In the genomic region with DNA sequence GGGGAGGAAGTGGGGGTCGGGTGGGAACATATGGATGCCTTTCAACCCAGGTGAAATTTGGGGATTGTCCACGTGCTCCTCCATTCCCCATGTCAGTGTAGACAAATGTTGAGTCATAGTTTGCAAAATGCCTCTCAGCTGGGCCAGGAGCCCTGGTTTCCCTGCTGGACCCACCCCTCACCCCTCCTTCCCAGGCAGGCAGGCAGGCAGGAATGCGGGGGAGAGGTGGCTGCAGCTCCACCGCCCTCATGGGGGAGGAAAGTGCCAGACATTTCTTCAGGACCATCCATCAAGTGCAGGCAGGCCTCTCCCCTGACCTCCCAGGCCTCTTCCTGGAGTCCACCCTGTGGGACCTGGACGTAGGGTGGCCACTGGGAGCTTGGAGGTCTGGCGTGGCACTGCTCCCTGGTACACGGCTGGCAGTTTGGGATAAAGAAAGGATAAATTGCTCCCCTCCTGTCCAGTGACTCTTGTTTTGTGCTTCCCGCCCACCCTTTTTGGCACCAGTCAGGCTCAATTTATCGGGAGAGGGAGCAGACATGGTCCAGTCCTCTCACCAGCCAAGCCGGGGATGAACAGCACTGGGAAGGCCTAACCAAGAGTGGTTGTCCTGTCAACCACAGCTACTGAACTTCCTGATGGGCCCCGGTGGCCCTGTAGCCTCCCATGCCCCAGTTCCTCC, we compare ENCODE assay signal across 1 cellular context.
TF ChIP-seq lines count a peak whose summit lies in the region.

No MANE protein-coding gene starts in this region.

TF ChIP-seq in K562, 482 proteins besides CTCF, POLR2A, EP300 and RAD21 (continued from another document and continues in another):
- TF ChIP-seq TBL1XR1 (IDR thresholded peaks at IDR 0.05; ENCODE audit: low read length in 2 of 2) (peak in 1 of 2 experiments; percentile 67; a peak in 1 of 4 replicates), GTF2F1 (IDR thresholded peaks at IDR 0.05; ENCODE audit: low read depth, low read length) (no peak), JUND (IDR thresholded peaks at IDR 0.05; ENCODE audit: borderline replicate concordance, low read depth, low read length) (peak; percentile 83), JUND (tag; IDR thresholded peaks at IDR 0.05; ENCODE audit: borderline replicate concordance, low read depth, low read length) (peak; percentile 82; the same call in 1 of the 3 replicates), CBX2 (IDR thresholded peaks at IDR 0.05; ENCODE audit: insufficient read depth, low read length, poor library complexity, severe bottlenecking) (no peak), MYC (IDR thresholded peaks at IDR 0.05; ENCODE audit: low read depth, low read length) (peak; percentile 79), MYC (CRISPR knock-in tag; IDR thresholded peaks at IDR 0.05; ENCODE audit: borderline replicate concordance, low read depth) (no peak), ATF7 (IDR thresholded peaks at IDR 0.05) (peak; percentile 49; the same call in 1 of the 2 replicates), BMI1 (IDR thresholded peaks at IDR 0.05; ENCODE audit: low read length) (no peak), DACH1 (IDR thresholded peaks at IDR 0.05; ENCODE audit: partially characterized antibody) (peak; percentile 45), ZNF253 (CRISPR knock-in tag; conservative IDR thresholded peaks at IDR 0.05) (no peak), ZBTB1 (CRISPR knock-in tag; IDR thresholded peaks at IDR 0.05; ENCODE audit: borderline replicate concordance, low read depth) (no peak), HDAC3 (IDR thresholded peaks at IDR 0.05; ENCODE audit: borderline replicate concordance, partially characterized antibody) (peak; percentile 68), U2AF2 (optimal IDR thresholded peaks at IDR 0.05; ENCODE audit: low read depth, low read length) (no peak), CHD4 (IDR thresholded peaks at IDR 0.05; ENCODE audit: insufficient read depth, insufficient replicate concordance, low read depth, low read length, poor library complexity, severe bottlenecking) (peak; percentile 26), NELFE (IDR thresholded peaks at IDR 0.05; ENCODE audit: insufficient read depth, insufficient read length) (no peak), ZNF717 (CRISPR knock-in tag; IDR thresholded peaks at IDR 0.05) (no peak), POLR2B (IDR thresholded peaks at IDR 0.05; ENCODE audit: low read depth, partially characterized antibody) (no peak), ESRRA (IDR thresholded peaks at IDR 0.05; ENCODE audit: borderline replicate concordance, low read depth) (no peak), HDAC6 (IDR thresholded peaks at IDR 0.05; ENCODE audit: low read depth, low read length) (no peak), ETV1 (tag; conservative IDR thresholded peaks at IDR 0.05; ENCODE audit: low read depth) (no peak; the same call in none of the 2 replicates), ZNF778 (CRISPR knock-in tag; IDR thresholded peaks at IDR 0.05) (no peak), ZNF3 (CRISPR knock-in tag; IDR thresholded peaks at IDR 0.05) (no peak), ZSCAN29 (IDR thresholded peaks at IDR 0.05) (no peak), HNRNPK (IDR thresholded peaks at IDR 0.05; ENCODE audit: low read depth, low read length, poor library complexity, severe bottlenecking) (no peak), ASH1L (IDR thresholded peaks at IDR 0.05; ENCODE audit: borderline replicate concordance, low read depth, partially characterized antibody) (no peak), CTBP1 (IDR thresholded peaks at IDR 0.05; ENCODE audit: borderline replicate concordance) (peak; percentile 96), ZNF175 (CRISPR knock-in tag; IDR thresholded peaks at IDR 0.05; ENCODE audit: low read depth) (no peak), THRAP3 (IDR thresholded peaks at IDR 0.05; ENCODE audit: borderline replicate concordance) (no peak), RBM25 (IDR thresholded peaks at IDR 0.05; ENCODE audit: low read depth, low read length, severe bottlenecking) (no peak), ZNF75A (CRISPR knock-in tag; IDR thresholded peaks at IDR 0.05) (no peak), ZNF384 (IDR thresholded peaks at IDR 0.05; ENCODE audit: low read depth, low read length) (no peak), MTF1 (CRISPR knock-in tag; IDR thresholded peaks at IDR 0.05; ENCODE audit: borderline replicate concordance) (no peak), HMGN3 (IDR thresholded peaks at IDR 0.05; ENCODE audit: borderline replicate concordance, extremely low read depth, insufficient read length, low read depth, low read length) (peak; percentile 59), BRF1 (IDR thresholded peaks at IDR 0.05; ENCODE audit: borderline replicate concordance, extremely low read depth, insufficient read length) (no peak), WHSC1 (IDR thresholded peaks at IDR 0.05; ENCODE audit: low read length) (no peak), ZNF584 (CRISPR knock-in tag; IDR thresholded peaks at IDR 0.05; ENCODE audit: low read depth) (peak; percentile 69; the same call in 1 of the 2 replicates), RHOXF2B (CRISPR knock-in tag; conservative IDR thresholded peaks at IDR 0.05) (no peak), NR3C1 (CRISPR knock-in tag; IDR thresholded peaks at IDR 0.05) (no peak), HIVEP1 (CRISPR knock-in tag; IDR thresholded peaks at IDR 0.05) (no peak)
- TF ChIP-seq, protein P1, sequence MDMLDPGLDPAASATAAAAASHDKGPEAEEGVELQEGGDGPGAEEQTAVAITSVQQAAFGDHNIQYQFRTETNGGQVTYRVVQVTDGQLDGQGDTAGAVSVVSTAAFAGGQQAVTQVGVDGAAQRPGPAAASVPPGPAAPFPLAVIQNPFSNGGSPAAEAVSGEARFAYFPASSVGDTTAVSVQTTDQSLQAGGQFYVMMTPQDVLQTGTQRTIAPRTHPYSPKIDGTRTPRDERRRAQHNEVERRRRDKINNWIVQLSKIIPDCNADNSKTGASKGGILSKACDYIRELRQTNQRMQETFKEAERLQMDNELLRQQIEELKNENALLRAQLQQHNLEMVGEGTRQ (CRISPR knock-in tag; IDR thresholded peaks at IDR 0.05) = no peak
- TF ChIP-seq, protein P2, sequence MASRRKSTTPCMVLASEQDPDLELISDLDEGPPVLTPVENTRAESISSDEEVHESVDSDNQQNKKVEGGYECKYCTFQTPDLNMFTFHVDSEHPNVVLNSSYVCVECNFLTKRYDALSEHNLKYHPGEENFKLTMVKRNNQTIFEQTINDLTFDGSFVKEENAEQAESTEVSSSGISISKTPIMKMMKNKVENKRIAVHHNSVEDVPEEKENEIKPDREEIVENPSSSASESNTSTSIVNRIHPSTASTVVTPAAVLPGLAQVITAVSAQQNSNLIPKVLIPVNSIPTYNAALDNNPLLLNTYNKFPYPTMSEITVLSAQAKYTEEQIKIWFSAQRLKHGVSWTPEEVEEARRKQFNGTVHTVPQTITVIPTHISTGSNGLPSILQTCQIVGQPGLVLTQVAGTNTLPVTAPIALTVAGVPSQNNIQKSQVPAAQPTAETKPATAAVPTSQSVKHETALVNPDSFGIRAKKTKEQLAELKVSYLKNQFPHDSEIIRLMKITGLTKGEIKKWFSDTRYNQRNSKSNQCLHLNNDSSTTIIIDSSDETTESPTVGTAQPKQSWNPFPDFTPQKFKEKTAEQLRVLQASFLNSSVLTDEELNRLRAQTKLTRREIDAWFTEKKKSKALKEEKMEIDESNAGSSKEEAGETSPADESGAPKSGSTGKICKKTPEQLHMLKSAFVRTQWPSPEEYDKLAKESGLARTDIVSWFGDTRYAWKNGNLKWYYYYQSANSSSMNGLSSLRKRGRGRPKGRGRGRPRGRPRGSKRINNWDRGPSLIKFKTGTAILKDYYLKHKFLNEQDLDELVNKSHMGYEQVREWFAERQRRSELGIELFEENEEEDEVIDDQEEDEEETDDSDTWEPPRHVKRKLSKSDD (conservative IDR thresholded peaks at IDR 0.05; ENCODE audit: low read length) = no peak
- TF ChIP-seq, protein P3, sequence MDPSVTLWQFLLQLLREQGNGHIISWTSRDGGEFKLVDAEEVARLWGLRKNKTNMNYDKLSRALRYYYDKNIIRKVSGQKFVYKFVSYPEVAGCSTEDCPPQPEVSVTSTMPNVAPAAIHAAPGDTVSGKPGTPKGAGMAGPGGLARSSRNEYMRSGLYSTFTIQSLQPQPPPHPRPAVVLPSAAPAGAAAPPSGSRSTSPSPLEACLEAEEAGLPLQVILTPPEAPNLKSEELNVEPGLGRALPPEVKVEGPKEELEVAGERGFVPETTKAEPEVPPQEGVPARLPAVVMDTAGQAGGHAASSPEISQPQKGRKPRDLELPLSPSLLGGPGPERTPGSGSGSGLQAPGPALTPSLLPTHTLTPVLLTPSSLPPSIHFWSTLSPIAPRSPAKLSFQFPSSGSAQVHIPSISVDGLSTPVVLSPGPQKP (CRISPR knock-in tag; IDR thresholded peaks at IDR 0.05) = no peak
- TF ChIP-seq, protein P4, sequence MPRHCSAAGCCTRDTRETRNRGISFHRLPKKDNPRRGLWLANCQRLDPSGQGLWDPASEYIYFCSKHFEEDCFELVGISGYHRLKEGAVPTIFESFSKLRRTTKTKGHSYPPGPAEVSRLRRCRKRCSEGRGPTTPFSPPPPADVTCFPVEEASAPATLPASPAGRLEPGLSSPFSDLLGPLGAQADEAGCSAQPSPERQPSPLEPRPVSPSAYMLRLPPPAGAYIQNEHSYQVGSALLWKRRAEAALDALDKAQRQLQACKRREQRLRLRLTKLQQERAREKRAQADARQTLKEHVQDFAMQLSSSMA (CRISPR knock-in tag; IDR thresholded peaks at IDR 0.05) = no peak
- TF ChIP-seq, protein P5, sequence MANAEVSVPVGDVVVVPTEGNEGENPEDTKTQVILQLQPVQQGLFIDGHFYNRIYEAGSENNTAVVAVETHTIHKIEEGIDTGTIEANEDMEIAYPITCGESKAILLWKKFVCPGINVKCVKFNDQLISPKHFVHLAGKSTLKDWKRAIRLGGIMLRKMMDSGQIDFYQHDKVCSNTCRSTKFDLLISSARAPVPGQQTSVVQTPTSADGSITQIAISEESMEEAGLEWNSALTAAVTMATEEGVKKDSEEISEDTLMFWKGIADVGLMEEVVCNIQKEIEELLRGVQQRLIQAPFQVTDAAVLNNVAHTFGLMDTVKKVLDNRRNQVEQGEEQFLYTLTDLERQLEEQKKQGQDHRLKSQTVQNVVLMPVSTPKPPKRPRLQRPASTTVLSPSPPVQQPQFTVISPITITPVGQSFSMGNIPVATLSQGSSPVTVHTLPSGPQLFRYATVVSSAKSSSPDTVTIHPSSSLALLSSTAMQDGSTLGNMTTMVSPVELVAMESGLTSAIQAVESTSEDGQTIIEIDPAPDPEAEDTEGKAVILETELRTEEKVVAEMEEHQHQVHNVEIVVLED (CRISPR knock-in tag; IDR thresholded peaks at IDR 0.05) = no peak
- TF ChIP-seq, protein P6, sequence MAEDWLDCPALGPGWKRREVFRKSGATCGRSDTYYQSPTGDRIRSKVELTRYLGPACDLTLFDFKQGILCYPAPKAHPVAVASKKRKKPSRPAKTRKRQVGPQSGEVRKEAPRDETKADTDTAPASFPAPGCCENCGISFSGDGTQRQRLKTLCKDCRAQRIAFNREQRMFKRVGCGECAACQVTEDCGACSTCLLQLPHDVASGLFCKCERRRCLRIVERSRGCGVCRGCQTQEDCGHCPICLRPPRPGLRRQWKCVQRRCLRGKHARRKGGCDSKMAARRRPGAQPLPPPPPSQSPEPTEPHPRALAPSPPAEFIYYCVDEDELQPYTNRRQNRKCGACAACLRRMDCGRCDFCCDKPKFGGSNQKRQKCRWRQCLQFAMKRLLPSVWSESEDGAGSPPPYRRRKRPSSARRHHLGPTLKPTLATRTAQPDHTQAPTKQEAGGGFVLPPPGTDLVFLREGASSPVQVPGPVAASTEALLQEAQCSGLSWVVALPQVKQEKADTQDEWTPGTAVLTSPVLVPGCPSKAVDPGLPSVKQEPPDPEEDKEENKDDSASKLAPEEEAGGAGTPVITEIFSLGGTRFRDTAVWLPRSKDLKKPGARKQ (CRISPR knock-in tag; IDR thresholded peaks at IDR 0.05) = no peak
- TF ChIP-seq, protein P7, sequence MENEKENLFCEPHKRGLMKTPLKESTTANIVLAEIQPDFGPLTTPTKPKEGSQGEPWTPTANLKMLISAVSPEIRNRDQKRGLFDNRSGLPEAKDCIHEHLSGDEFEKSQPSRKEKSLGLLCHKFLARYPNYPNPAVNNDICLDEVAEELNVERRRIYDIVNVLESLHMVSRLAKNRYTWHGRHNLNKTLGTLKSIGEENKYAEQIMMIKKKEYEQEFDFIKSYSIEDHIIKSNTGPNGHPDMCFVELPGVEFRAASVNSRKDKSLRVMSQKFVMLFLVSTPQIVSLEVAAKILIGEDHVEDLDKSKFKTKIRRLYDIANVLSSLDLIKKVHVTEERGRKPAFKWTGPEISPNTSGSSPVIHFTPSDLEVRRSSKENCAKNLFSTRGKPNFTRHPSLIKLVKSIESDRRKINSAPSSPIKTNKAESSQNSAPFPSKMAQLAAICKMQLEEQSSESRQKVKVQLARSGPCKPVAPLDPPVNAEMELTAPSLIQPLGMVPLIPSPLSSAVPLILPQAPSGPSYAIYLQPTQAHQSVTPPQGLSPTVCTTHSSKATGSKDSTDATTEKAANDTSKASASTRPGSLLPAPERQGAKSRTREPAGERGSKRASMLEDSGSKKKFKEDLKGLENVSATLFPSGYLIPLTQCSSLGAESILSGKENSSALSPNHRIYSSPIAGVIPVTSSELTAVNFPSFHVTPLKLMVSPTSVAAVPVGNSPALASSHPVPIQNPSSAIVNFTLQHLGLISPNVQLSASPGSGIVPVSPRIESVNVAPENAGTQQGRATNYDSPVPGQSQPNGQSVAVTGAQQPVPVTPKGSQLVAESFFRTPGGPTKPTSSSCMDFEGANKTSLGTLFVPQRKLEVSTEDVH (IDR thresholded peaks at IDR 0.05; ENCODE audit: low read depth, partially characterized antibody) = no peak
- TF ChIP-seq, protein P8, sequence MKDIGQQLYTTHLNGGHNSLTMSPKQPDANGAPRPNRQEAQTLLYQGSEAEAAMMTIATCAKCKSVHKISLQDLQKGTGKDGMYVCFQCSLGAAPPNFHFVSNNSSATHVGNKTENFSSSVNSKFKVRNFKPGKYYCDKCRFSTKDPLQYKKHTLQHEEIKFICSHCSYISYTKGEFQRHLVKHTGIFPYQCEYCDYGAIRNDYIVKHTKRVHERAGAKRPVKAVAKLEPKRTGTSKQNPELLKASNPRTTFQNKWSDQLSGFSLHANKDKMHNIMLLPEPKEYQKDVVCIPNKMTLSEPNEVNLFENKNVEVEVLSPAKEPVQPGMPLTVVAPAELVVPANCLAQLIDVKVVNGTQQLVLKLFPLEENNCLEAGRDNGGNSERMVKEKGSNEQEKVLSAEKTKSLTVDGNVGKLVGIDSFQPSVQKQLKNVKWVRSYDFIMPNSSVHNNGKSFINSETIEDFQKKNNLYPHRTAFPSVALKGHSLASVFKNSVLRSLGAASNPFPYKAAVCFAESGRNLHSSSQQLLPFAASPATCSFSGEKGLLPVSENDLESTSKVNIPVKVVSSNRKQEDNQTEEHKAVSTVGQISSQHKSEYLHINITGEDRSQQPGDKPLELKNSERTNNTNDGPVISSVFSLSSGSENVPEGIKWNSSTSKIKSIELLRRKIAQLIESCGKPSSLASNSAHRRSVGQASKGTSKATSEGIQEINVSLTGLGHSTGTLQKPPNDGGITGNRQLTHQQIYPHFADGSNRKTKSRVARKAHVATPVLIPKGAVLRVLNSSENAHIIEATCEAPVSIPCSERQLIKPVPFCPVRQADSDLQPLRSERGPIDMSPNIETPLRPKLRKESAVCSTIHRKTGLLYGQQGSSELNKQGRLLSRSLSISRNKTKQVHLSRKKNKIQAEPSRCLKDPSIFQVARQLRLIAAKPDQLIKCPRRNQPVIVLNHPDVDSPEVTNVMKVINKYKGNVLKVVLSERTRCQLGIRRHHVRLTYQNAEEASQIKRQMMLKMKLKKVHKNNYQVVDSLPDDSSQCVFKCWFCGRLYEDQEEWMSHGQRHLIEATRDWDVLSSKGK (CRISPR knock-in tag; IDR thresholded peaks at IDR 0.05) = no peak
- TF ChIP-seq, protein P9, sequence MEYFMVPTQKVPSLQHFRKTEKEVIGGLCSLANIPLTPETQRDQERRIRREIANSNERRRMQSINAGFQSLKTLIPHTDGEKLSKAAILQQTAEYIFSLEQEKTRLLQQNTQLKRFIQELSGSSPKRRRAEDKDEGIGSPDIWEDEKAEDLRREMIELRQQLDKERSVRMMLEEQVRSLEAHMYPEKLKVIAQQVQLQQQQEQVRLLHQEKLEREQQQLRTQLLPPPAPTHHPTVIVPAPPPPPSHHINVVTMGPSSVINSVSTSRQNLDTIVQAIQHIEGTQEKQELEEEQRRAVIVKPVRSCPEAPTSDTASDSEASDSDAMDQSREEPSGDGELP (CRISPR knock-in tag; IDR thresholded peaks at IDR 0.05; ENCODE audit: borderline replicate concordance) = peak; percentile 93
